In genomic region chr16:57134982-57135381, GRCh38 we compare ENCODE assay signal across 11 cellular contexts. TPM values are rescaled to one million over a fixed set of nuclear protein-coding genes. Genes with fewer than 3 reads are reported as not detected.
DNase-seq lines count a peak whose midpoint lies in the region; ATAC-seq and TF ChIP-seq lines count a peak whose summit lies in the region.
"Had no signal": no experiment of that assay in that cellular context is flagged by ENCODE, and none has a peak within 500 bp of the region (broad histone marks: within the 10 kb centered on the region; RNA-seq: fewer than 3 reads in every experiment).

No MANE protein-coding gene starts in this region.

- peak in 8 of 10 experiments; percentile 11 to 48 (median 30) for DNase-seq in CD4-positive, alpha-beta T cell
- DNase-seq in Jurkat, Clone E6-1 (ENCODE audit: low read depth, low spot score) = peak; percentile 65
- peak; percentile 41 for DNase-seq in activated CD4-positive, alpha-beta memory T cell treated with anti-CD3 and anti-CD28 coated beads, Interleukin-2, amount 10 ng/mL, durations not matched to agents 7 days and 5 days
- peak; percentile 74 to 87 for DNase-seq in left colon
- DNase-seq in islet precursor cell = no peak
- DNase-seq in KBM-7 = no peak
- no peak for DNase-seq in UCSD-AML1 (lab: John Stamatoyannopoulos, UW; ENCODE audit: unreplicated experiment)
- DNase-seq: Caco-2, Right ventricle myocardium superior had no signal

- no peaks in the 10 kb centered on the region for H3K27me3 ChIP-seq in CD4-positive, alpha-beta T cell (ENCODE audit: control insufficient read depth, insufficient read depth, low read length)

- no peak overlapping the region; the same call in 1 of the 2 replicates for H3K4me3 ChIP-seq in Jurkat, Clone E6-1 (ENCODE audit: low read length)
- H3K4me3 ChIP-seq: thoracic aorta had no signal

- in situ Hi-C loops in KBM-7 (cut with MboI; ENCODE audit: low pct_unique_long_range_greater_than_20kb, low sequenced_read_pairs) = no loop called here

- H3K27ac ChIP-seq in CD4-positive, alpha-beta T cell (ENCODE audit: low read depth, low read length) = peak overlapping the region; percentile 62
- H3K27ac ChIP-seq: thoracic aorta had no signal

- no peaks in the 10 kb centered on the region for H3K9me3 Mint-ChIP-seq in CD4-positive, alpha-beta T cell
- H3K9me3 Mint-ChIP-seq in activated CD4-positive, alpha-beta memory T cell treated with anti-CD3 and anti-CD28 coated beads, Interleukin-2, amount 10 ng/mL, durations not matched to agents 7 days and 5 days = no peaks in the 10 kb centered on the region

- peak; percentile 90 for ATAC-seq in CD4-positive, alpha-beta T cell (ENCODE audit: poor library complexity)
- peak; percentile 72 for ATAC-seq in left colon
- no peak for ATAC-seq in HG03469 (IDR thresholded peaks at IDR 0.05; ENCODE audit: unreplicated experiment)

- TF ChIP-seq CTCF in CD4-positive, alpha-beta T cell (IDR thresholded peaks at IDR 0.05) = no peak

- H3K4me1 Mint-ChIP-seq in CD4-positive, alpha-beta T cell (ENCODE audit: low read depth) = peaks cover 80% of the 10 kb centered on the region
- H3K4me1 Mint-ChIP-seq in activated CD4-positive, alpha-beta memory T cell treated with anti-CD3 and anti-CD28 coated beads, Interleukin-2, amount 10 ng/mL, durations not matched to agents 7 days and 5 days = peaks cover 56% of the 10 kb centered on the region

- no peaks in the 10 kb centered on the region for H3K27me3 Mint-ChIP-seq in CD4-positive, alpha-beta T cell
- no peaks in the 10 kb centered on the region for H3K27me3 Mint-ChIP-seq in activated CD4-positive, alpha-beta memory T cell treated with anti-CD3 and anti-CD28 coated beads, Interleukin-2, amount 10 ng/mL, durations not matched to agents 7 days and 5 days

- peak overlapping the region; percentile 91 for H3K4me3 Mint-ChIP-seq in CD4-positive, alpha-beta T cell
- peak overlapping the region; percentile 63 for H3K4me3 Mint-ChIP-seq in activated CD4-positive, alpha-beta memory T cell treated with anti-CD3 and anti-CD28 coated beads, Interleukin-2, amount 10 ng/mL, durations not matched to agents 7 days and 5 days

- no peaks in the 10 kb centered on the region for H3K36me3 Mint-ChIP-seq in CD4-positive, alpha-beta T cell (ENCODE audit: low read depth)
- no peaks in the 10 kb centered on the region for H3K36me3 Mint-ChIP-seq in activated CD4-positive, alpha-beta memory T cell treated with anti-CD3 and anti-CD28 coated beads, Interleukin-2, amount 10 ng/mL, durations not matched to agents 7 days and 5 days (ENCODE audit: low read depth)

- peak overlapping the region; percentile 88 for H3K27ac Mint-ChIP-seq in CD4-positive, alpha-beta T cell
- peak overlapping the region; percentile 82 for H3K27ac Mint-ChIP-seq in activated CD4-positive, alpha-beta memory T cell treated with anti-CD3 and anti-CD28 coated beads, Interleukin-2, amount 10 ng/mL, durations not matched to agents 7 days and 5 days

- H3K9me3 ChIP-seq in CD4-positive, alpha-beta T cell (ENCODE audit: control insufficient read depth, low read length) = no peaks in the 10 kb centered on the region
- H3K9me3 ChIP-seq: Caco-2, thoracic aorta had no signal

- POLR2A ChIA-PET in CD4-positive, alpha-beta T cell (lab: Charles Lee) = interaction anchor here (0.7 to 1.5 kb wide), 2 partner anchors 11 to 42 kb away, joined by 5 read pairs; partner anchors contain the start of gene CPNE2
- POLR2A ChIA-PET in activated CD4-positive, alpha-beta memory T cell treated with anti-CD3 and anti-CD28 coated beads, Interleukin-2, amount 10 ng/mL, durations not matched to agents 7 days and 5 days (lab: Charles Lee) = interaction anchor here (0.6 to 2.1 kb wide), 7 partner anchors 8 to 83 kb away, joined by 3 to 10 read pairs (median 4); no protein-coding TSS in a partner anchor

- CTCF ChIA-PET in CD4-positive, alpha-beta T cell (lab: Charles Lee) = interaction anchor here (0.7 kb wide), 1 partner anchor 18 kb away, joined by 3 read pairs; no protein-coding TSS in a partner anchor
- CTCF ChIA-PET in activated CD4-positive, alpha-beta memory T cell treated with anti-CD3 and anti-CD28 coated beads, Interleukin-2, amount 10 ng/mL, durations not matched to agents 7 days and 5 days (lab: Charles Lee) = interaction anchor here (0.8 to 1.4 kb wide), 4 partner anchors 14 to 51 kb away, joined by 3 read pairs; partner anchors contain the start of gene CPNE2

- intact Hi-C loops in CD4-positive, alpha-beta T cell (cut with DNase I, micrococcal nuclease) = no loop called here
- intact Hi-C loops in left colon (cut with DNase I, micrococcal nuclease) = no loop called here

RNA-seq across cellular contexts. Expression of gene CPNE2, which starts 42.6 kb away (rescaled TPM):
- total RNA-seq in CD4-positive, alpha-beta T cell = 1 to 10 TPM; 2.2 to 3.5 TPM
- polyA plus RNA-seq in Jurkat, Clone E6-1 (2012; ENCODE audit: insufficient read depth, insufficient read length) = 9.4 TPM
- total RNA-seq in activated CD4-positive, alpha-beta memory T cell treated with anti-CD3 and anti-CD28 coated beads, Interleukin-2, amount 10 ng/mL, durations not matched to agents 7 days and 5 days = 1 to 10 TPM; 4.6 to 4.8 TPM
- total RNA-seq in left colon = 10 to 100 TPM; 73.2 to 91.0 TPM

RNA-seq across cellular contexts. Expression of gene PSME3IP1, which starts 50.9 kb away (rescaled TPM):
- 10 to 100 TPM; 77.1 to 77.9 TPM for total RNA-seq in CD4-positive, alpha-beta T cell
- polyA plus RNA-seq in Jurkat, Clone E6-1 (2012; ENCODE audit: insufficient read depth, insufficient read length) = 132 TPM
- total RNA-seq in activated CD4-positive, alpha-beta memory T cell treated with anti-CD3 and anti-CD28 coated beads, Interleukin-2, amount 10 ng/mL, durations not matched to agents 7 days and 5 days = 100 to 1,000 TPM; 112 to 115 TPM
- total RNA-seq in left colon = 100 to 1,000 TPM in 1 of 2 donors, 10 to 100 TPM in 1; 90.6 to 107 TPM

RNA-seq across cellular contexts. Expression of gene RSPRY1, which starts 51.1 kb away (rescaled TPM):
- 10 to 100 TPM; 19.9 to 21.3 TPM for total RNA-seq in CD4-positive, alpha-beta T cell
- 27.3 TPM for polyA plus RNA-seq in Jurkat, Clone E6-1 (2012; ENCODE audit: insufficient read depth, insufficient read length)
- total RNA-seq in activated CD4-positive, alpha-beta memory T cell treated with anti-CD3 and anti-CD28 coated beads, Interleukin-2, amount 10 ng/mL, durations not matched to agents 7 days and 5 days = 10 to 100 TPM; 34.1 to 39.3 TPM
- total RNA-seq in left colon = 10 to 100 TPM; 49.1 to 53.0 TPM

Comparison
In these comparisons a context has a peak if more than half of its experiments do, and no peak if none do; other contexts are left out.
1. DNase-seq: peak in CD4-positive, alpha-beta T cell (8 of 10), Jurkat, Clone E6-1 (single experiment), activated CD4-positive, alpha-beta memory T cell treated with anti-CD3 and anti-CD28 coated beads, Interleukin-2, amount 10 ng/mL, durations not matched to agents 7 days and 5 days (single experiment) and left colon (2 of 2); none in islet precursor cell (single experiment), KBM-7 (single experiment) and UCSD-AML1 (single experiment).
2. RNA of gene CPNE2, which starts 42.6 kb away (total RNA-seq): 73.2 to 91.0 TPM in left colon; 4.6 to 4.8 TPM in activated CD4-positive, alpha-beta memory T cell treated with anti-CD3 and anti-CD28 coated beads, Interleukin-2, amount 10 ng/mL, durations not matched to agents 7 days and 5 days and 2.2 to 3.5 TPM in CD4-positive, alpha-beta T cell; every median in the first group is over 10 times any median in the second.